Comparison of ENCODE assay signal across 8 cellular contexts in the genomic region with DNA sequence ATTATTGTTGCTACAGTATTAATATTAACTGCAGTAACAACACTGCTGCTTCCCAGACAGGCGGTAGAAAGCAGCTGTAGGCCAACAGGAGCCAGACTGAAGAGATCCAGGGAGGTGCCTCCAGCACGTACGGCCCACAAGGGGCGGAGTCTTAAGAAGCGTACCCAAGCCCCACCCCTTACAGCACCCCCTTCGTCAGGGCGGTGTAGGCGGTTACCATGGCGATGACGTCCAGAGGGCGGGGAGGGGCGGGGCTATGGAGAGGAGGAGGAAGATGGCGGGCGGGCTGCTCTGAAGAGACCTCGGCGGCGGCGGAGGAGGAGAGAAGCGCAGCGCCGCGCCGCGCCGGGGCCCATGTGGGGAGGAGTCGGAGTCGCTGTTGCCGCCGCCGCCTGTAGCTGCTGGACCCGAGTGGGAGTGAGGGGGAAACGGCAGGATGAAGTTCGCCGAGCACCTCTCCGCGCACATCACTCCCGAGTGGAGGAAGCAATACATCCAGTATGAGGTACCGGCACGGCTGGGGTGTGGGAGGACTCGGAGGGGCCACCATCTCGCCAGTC. TPM values are rescaled to one million over a fixed set of nuclear protein-coding genes. Genes with fewer than 3 reads are reported as not detected.
DNase-seq lines count a peak whose midpoint lies in the region; ATAC-seq and TF ChIP-seq lines count a peak whose summit lies in the region.

Gene XPR1, plus strand, starts transcription at position 257 of the 560 bp plus-strand sequence. Its CDS starts 180 bp downstream, at position 437.

- H3K27ac ChIP-seq in cardiac muscle cell (peak within 1 kb of the TSS; percentile 75), trophoblast cell (ENCODE audit: low read depth, low read length) (peak within 1 kb of the TSS; percentile 78), transverse colon (peak within 1 kb of the TSS; percentile 91 to 99 (median 96))

- H3K9me3 ChIP-seq in cardiac muscle cell (ENCODE audit: low read depth) (no peaks in the 10 kb centered on the region), trophoblast cell (ENCODE audit: insufficient read depth, low read depth, low read length) (no peaks in the 10 kb centered on the region), transverse colon (no peaks in the 10 kb centered on the region)

- in situ Hi-C loops in transverse colon (cut with MboI; ENCODE audit: low pct_ligation_motif_present in 1 of 4, low pct_unique_long_range_greater_than_20kb in 1 of 4, low sequenced_read_pairs in 3 of 4): loop anchor here in 2 of 4 donors (25.0 kb wide), 1 partner anchor 230 kb away; no protein-coding TSS in a partner anchor

- H3K79me2 ChIP-seq in trophoblast cell (ENCODE audit: control insufficient read depth, insufficient read depth, low read length, poor library complexity): peaks cover 4% of the 10 kb centered on the region

- H3K36me3 ChIP-seq in cardiac muscle cell: no peaks in the 10 kb centered on the region
- no peaks in the 10 kb centered on the region for H3K36me3 ChIP-seq in trophoblast cell (ENCODE audit: control insufficient read depth in 1 of 2, insufficient read depth in 2 of 2, low read length in 2 of 2)
- no peaks in the 10 kb centered on the region for H3K36me3 ChIP-seq in transverse colon

- peaks cover 11% of the 10 kb centered on the region for H3K4me1 Mint-ChIP-seq in activated naive CD8-positive, alpha-beta T cell treated with anti-CD3 and anti-CD28 coated beads, Interleukin-2, amount 50 U/mL, for 24 hours

- H2AFZ ChIP-seq in trophoblast cell (ENCODE audit: insufficient read depth, low read length, poor library complexity): peak within 1 kb of the TSS; percentile 92

- peak; percentile 97 for ATAC-seq in HG02763 (IDR thresholded peaks at IDR 0.05; ENCODE audit: unreplicated experiment)
- peak; percentile 99 for ATAC-seq in activated naive CD8-positive, alpha-beta T cell treated with anti-CD3 and anti-CD28 coated beads, Interleukin-2, amount 50 U/mL, for 24 hours

- no peak within 1 kb of the TSS for H3K4me3 Mint-ChIP-seq in activated naive CD8-positive, alpha-beta T cell treated with anti-CD3 and anti-CD28 coated beads, Interleukin-2, amount 50 U/mL, for 24 hours

- H3K14ac ChIP-seq in trophoblast cell (ENCODE audit: low read length): peak within 1 kb of the TSS; percentile 82

- H3K4me1 ChIP-seq in cardiac muscle cell (ENCODE audit: low read depth) (peaks cover 39% of the 10 kb centered on the region), trophoblast cell (ENCODE audit: control insufficient read depth in 1 of 2, insufficient read depth in 2 of 2, low read length in 2 of 2) (no peaks in the 10 kb centered on the region), transverse colon (peaks cover 15 to 35% (median 17%) of the 10 kb centered on the region in 4 donors)

- intact Hi-C loops in transverse colon (cut with DNase I; ENCODE audit: low total_unique reads): no loop called here

- peak within 1 kb of the TSS; percentile 84 for H3K9ac ChIP-seq in trophoblast cell (ENCODE audit: low read length)

- H3K4me2 ChIP-seq in trophoblast cell (ENCODE audit: low read length): peak within 1 kb of the TSS; percentile 85

- peak within 1 kb of the TSS; percentile 51 for H4K12ac ChIP-seq in trophoblast cell (ENCODE audit: low read depth, low read length)

- H2BK120ac ChIP-seq in trophoblast cell (ENCODE audit: insufficient read depth, low read length, poor library complexity): no peak within 1 kb of the TSS

- H3K4me3 ChIP-seq in cardiac muscle cell (peak within 1 kb of the TSS; percentile 96), trophoblast cell (ENCODE audit: low read depth, low read length) (peak within 1 kb of the TSS; percentile 98), transverse colon (peak within 1 kb of the TSS; percentile 65 to 96 (median 76))

- peak; percentile 96 for DNase-seq in NCI-H1417 treated with DMSO at 0.1 percent for 48 hours (lab: John Stamatoyannopoulos, UW)
- DNase-seq in SW480 (ENCODE audit: low spot score): peak; percentile 97
- DNase-seq in activated naive CD8-positive, alpha-beta T cell treated with anti-CD3 and anti-CD28 coated beads, Interleukin-2, amount 50 U/mL, for 24 hours: peak; percentile 96
- peak; percentile 99 to 100 for DNase-seq in cardiac muscle cell (ENCODE audit: low read depth in 1 of 2, low spot score in 1 of 2)
- peak; percentile 98 for DNase-seq in trophoblast cell
- DNase-seq in transverse colon: peak; percentile 99

- TF ChIP-seq CTCF in GM12874 (IDR thresholded peaks at IDR 0.05; ENCODE audit: insufficient read depth, low read depth, low read length): 0 out of 2 replicates have a peak, but pooled peaks have one; percentile 24
- TF ChIP-seq CTCF in cardiac muscle cell (IDR thresholded peaks at IDR 0.05; ENCODE audit: low read depth, low read length): peak; percentile 28
- TF ChIP-seq CTCF in transverse colon (IDR thresholded peaks at IDR 0.05): peak in 4 of 5 experiments; percentile 30 to 56 (median 42)

- no peak within 1 kb of the TSS for H3K4ac ChIP-seq in trophoblast cell (ENCODE audit: low read depth, low read length)

- TF ChIP-seq POLR2A in transverse colon (IDR thresholded peaks at IDR 0.05): peak; percentile 92

- no peaks in the 10 kb centered on the region for H3K27me3 Mint-ChIP-seq in activated naive CD8-positive, alpha-beta T cell treated with anti-CD3 and anti-CD28 coated beads, Interleukin-2, amount 50 U/mL, for 24 hours

- no peaks in the 10 kb centered on the region for H3K36me3 Mint-ChIP-seq in activated naive CD8-positive, alpha-beta T cell treated with anti-CD3 and anti-CD28 coated beads, Interleukin-2, amount 50 U/mL, for 24 hours (ENCODE audit: low read depth)

- no peak for TF ChIP-seq EP300 in transverse colon (IDR thresholded peaks at IDR 0.05; ENCODE audit: low read depth)

- peak within 1 kb of the TSS; percentile 67 for H2BK5ac ChIP-seq in trophoblast cell (ENCODE audit: low read depth, low read length, poor library complexity)

- no CpG with 5 or more reads among the region's 41 CpGs for WGBS in trophoblast cell (ENCODE audit: extremely low coverage, insufficient coverage, insufficient read length)
- 0% methylated on average over 34 of the region's 41 CpGs; no CpG with 5 or more reads in 1 of the 2 donors for WGBS in transverse colon (ENCODE audit: low coverage in 1 of 2), 2 donors

- no peak within 1 kb of the TSS for H2AK5ac ChIP-seq in trophoblast cell (ENCODE audit: low read length)

- peak within 1 kb of the TSS; percentile 51 for H2BK12ac ChIP-seq in trophoblast cell (ENCODE audit: low read length)

- peaks cover 3% of the 10 kb centered on the region for H3K79me1 ChIP-seq in trophoblast cell (ENCODE audit: low read length)

- H3K9me3 Mint-ChIP-seq in activated naive CD8-positive, alpha-beta T cell treated with anti-CD3 and anti-CD28 coated beads, Interleukin-2, amount 50 U/mL, for 24 hours: no peaks in the 10 kb centered on the region

- no peaks in the 10 kb centered on the region for H3K27me3 ChIP-seq in cardiac muscle cell
- H3K27me3 ChIP-seq in trophoblast cell (ENCODE audit: insufficient read depth, low read length): no peaks in the 10 kb centered on the region
- H3K27me3 ChIP-seq in transverse colon: no peaks in the 10 kb centered on the region

- H4K91ac ChIP-seq in trophoblast cell (ENCODE audit: low read depth, low read length): peak within 1 kb of the TSS; percentile 2

- peak within 1 kb of the TSS; percentile 76 for H4K8ac ChIP-seq in trophoblast cell (ENCODE audit: low read depth, low read length)

- H3K27ac Mint-ChIP-seq in activated naive CD8-positive, alpha-beta T cell treated with anti-CD3 and anti-CD28 coated beads, Interleukin-2, amount 50 U/mL, for 24 hours: peak within 1 kb of the TSS; percentile 86

- H3K18ac ChIP-seq in trophoblast cell (ENCODE audit: low read length): peak within 1 kb of the TSS; percentile 78

- H3K23ac ChIP-seq in trophoblast cell (ENCODE audit: low read length): no peak within 1 kb of the TSS

RNA-seq across cellular contexts. Expression of gene XPR1, which starts in this region (rescaled TPM):
- total RNA-seq in cardiac muscle cell (29.3 and 36.4 TPM in 2 replicates), transverse colon (100 to 1,000 TPM in 2 of 4 donors, 10 to 100 TPM in 1, 1 to 10 TPM in 1; 7.8 to 119 (median 75.3) TPM)
- polyA plus RNA-seq in cardiac muscle cell: 18.1 TPM in 2 replicates
- polyA plus RNA-seq in trophoblast cell (2013): 26.3 and 26.6 TPM in 2 replicates

Comparison
In these comparisons a context has a peak if more than half of its experiments do, and no peak if none do; other contexts are left out.
1. Peak in every context shown above with its lines: DNase-seq, ATAC-seq, H3K4me3 ChIP-seq and H3K27ac ChIP-seq.